16 cellular contexts compared by ENCODE assay signal in genomic region chr9:116002624-116003023, GRCh38.
DNase-seq lines count a peak whose midpoint lies in the region; ATAC-seq, FAIRE-seq and TF ChIP-seq lines count a peak whose summit lies in the region.
"Had no signal": no experiment of that assay in that cellular context is flagged by ENCODE, and none has a peak within 500 bp of the region (broad histone marks: within the 10 kb centered on the region; RNA-seq: fewer than 3 reads in every experiment).

No MANE protein-coding gene starts in this region.

- no peak for TF ChIP-seq RAD21 in IMR-90 (IDR thresholded peaks at IDR 0.05; ENCODE audit: low read length)

- H3K79me1 ChIP-seq in IMR-90 (ENCODE audit: low read depth in 1 of 2, low read length in 2 of 2): no peaks in the 10 kb centered on the region

- H3K27me3 ChIP-seq in IMR-90 (ENCODE audit: control insufficient read depth, insufficient read depth, low read length): no peaks in the 10 kb centered on the region
- H3K27me3 ChIP-seq in mammary epithelial cell (ENCODE audit: insufficient read depth, low read length): no peaks in the 10 kb centered on the region
- no peaks in the 10 kb centered on the region for H3K27me3 ChIP-seq in keratinocyte (ENCODE audit: control insufficient read depth, extremely low read depth, insufficient read depth, low read length)
- H3K27me3 ChIP-seq: brain microvascular endothelial cell had no signal

- 0 out of 2 replicates have a peak overlapping the region, but pooled peaks have one; percentile 31 for H4K91ac ChIP-seq in IMR-90 (ENCODE audit: insufficient read depth, low read depth, low read length)

- H3K23ac ChIP-seq in IMR-90 (ENCODE audit: low read depth, low read length): no peak overlapping the region

- intact Hi-C loops in IMR-90 (cut with micrococcal nuclease): no loop called here
- intact Hi-C loops in mammary epithelial cell (cut with micrococcal nuclease): loop anchor here (5.0 kb wide), 1 partner anchor 120 kb away; no protein-coding TSS in a partner anchor
- intact Hi-C loops in left colon (cut with DNase I, micrococcal nuclease): no loop called here
- intact Hi-C loops in activated T-helper 2 cell treated with anti-CD3 and anti-CD28 coated beads, Interferon-gamma antibody, Interleukin-2, Interleukin-4, amounts not matched to agents 10 μg/mL and 5 μg/mL and 100 μg/mL, durations not matched to agents 14 hours and 24 hours and 36 hours (cut with micrococcal nuclease): no loop called here

- H3K4me1 ChIP-seq in IMR-90 (ENCODE audit: control insufficient read depth, insufficient read depth, low read length) (peaks cover 10% of the 10 kb centered on the region), mammary epithelial cell (ENCODE audit: insufficient read depth, low read length) (peaks cover 18% of the 10 kb centered on the region), keratinocyte (ENCODE audit: control insufficient read depth, extremely low read depth, insufficient read depth, low read length) (peaks cover 6% of the 10 kb centered on the region)
- H3K4me1 ChIP-seq: parathyroid adenoma had no signal

- no peak overlapping the region; the same call in 2 of the 3 replicates for H2BK15ac ChIP-seq in IMR-90 (ENCODE audit: low read depth, low read length)

- peak overlapping the region; percentile 67; the same call in 1 of the 2 replicates for H4K5ac ChIP-seq in IMR-90 (ENCODE audit: low read depth, low read length)

- in situ Hi-C loops in IMR-90 (cut with MboI; ENCODE audit: low sequenced_read_pairs): loop anchor here (10.0 kb wide), 1 partner anchor 58 kb away; no protein-coding TSS in a partner anchor
- in situ Hi-C loops in mammary epithelial cell (cut with MboI; ENCODE audit: low sequenced_read_pairs in 2 of 2): no loop called here

- H3K4me2 ChIP-seq in IMR-90 (ENCODE audit: low read depth, low read length) (no peak overlapping the region), mammary epithelial cell (ENCODE audit: insufficient read depth, low read depth, low read length) (peak overlapping the region; percentile 15), keratinocyte (ENCODE audit: control insufficient read depth, extremely low read depth, insufficient read depth, low read depth, low read length) (no peak overlapping the region)

- no peak overlapping the region for H3K4me3 ChIP-seq in IMR-90 (ENCODE audit: insufficient read depth, low read depth, low read length)
- H3K4me3 ChIP-seq in mammary epithelial cell (replicated peaks in 1 of 3; ENCODE audit: insufficient read depth in 1 of 3, low read depth in 2 of 3, low read length in 3 of 3): no peak overlapping the region
- no peak overlapping the region for H3K4me3 ChIP-seq in keratinocyte (ENCODE audit: control insufficient read depth in 2 of 3, extremely low read depth in 1 of 3, insufficient read depth in 2 of 3, low read depth in 1 of 3, low read length in 3 of 3)

- H3K4me1 Mint-ChIP-seq in activated T-helper 2 cell treated with anti-CD3 and anti-CD28 coated beads, Interferon-gamma antibody, Interleukin-2, Interleukin-4, amounts not matched to agents 10 μg/mL and 5 μg/mL and 100 μg/mL, durations not matched to agents 14 hours and 24 hours and 36 hours (ENCODE audit: low read depth): no peaks in the 10 kb centered on the region
- H3K4me1 Mint-ChIP-seq in chondrocyte (ENCODE audit: low read depth): peaks cover 27% of the 10 kb centered on the region

- no peak overlapping the region for H3K9ac ChIP-seq in IMR-90 (ENCODE audit: low read depth, low read length)
- no peak overlapping the region for H3K9ac ChIP-seq in mammary epithelial cell (ENCODE audit: insufficient read depth, low read length)
- H3K9ac ChIP-seq in keratinocyte (ENCODE audit: control insufficient read depth, extremely low read depth, insufficient read depth, low read length): no peak overlapping the region
- H3K9ac ChIP-seq: parathyroid adenoma had no signal

- TF ChIP-seq CTCF in IMR-90 (conservative IDR thresholded peaks at IDR 0.05; ENCODE audit: low read depth, low read length): no peak
- TF ChIP-seq CTCF in mammary epithelial cell (conservative IDR thresholded peaks at IDR 0.05 in 1 of 2, IDR thresholded peaks at IDR 0.05 in 1 of 2; ENCODE audit: extremely low read depth in 1 of 2, insufficient read depth in 1 of 2, low read depth in 1 of 2, low read length in 2 of 2): no peak
- TF ChIP-seq CTCF in keratinocyte (optimal IDR thresholded peaks at IDR 0.05 in 1 of 3, IDR thresholded peaks at IDR 0.05 in 1 of 3, conservative IDR thresholded peaks at IDR 0.05 in 1 of 3; ENCODE audit: extremely low read depth in 1 of 3, insufficient read depth in 2 of 3, low read length in 3 of 3): no peak
- TF ChIP-seq CTCF in chondrocyte (IDR thresholded peaks at IDR 0.05): no peak

- H3K4ac ChIP-seq in IMR-90 (ENCODE audit: low read depth, low read length): 0 out of 2 replicates have a peak overlapping the region, but pooled peaks have one; percentile 8

- H3K9me3 Mint-ChIP-seq in activated T-helper 2 cell treated with anti-CD3 and anti-CD28 coated beads, Interferon-gamma antibody, Interleukin-2, Interleukin-4, amounts not matched to agents 10 μg/mL and 5 μg/mL and 100 μg/mL, durations not matched to agents 14 hours and 24 hours and 36 hours: no peaks in the 10 kb centered on the region
- H3K9me3 Mint-ChIP-seq in chondrocyte (ENCODE audit: low read depth): peaks cover 7% of the 10 kb centered on the region

- no peak overlapping the region for H2BK5ac ChIP-seq in IMR-90 (ENCODE audit: low read depth, low read length, poor library complexity, severe bottlenecking)

- CTCF ChIA-PET in IMR-90 (lab: Yijun Ruan, JAX): no interaction called here
- CTCF ChIA-PET in mammary epithelial cell (lab: Charles Lee; ENCODE audit: low non-redundant PET): no interaction called here

- H2AK5ac ChIP-seq in IMR-90 (ENCODE audit: low read depth, low read length): peak overlapping the region; percentile 13; the same call in 1 of the 2 replicates

- H4K8ac ChIP-seq in IMR-90 (ENCODE audit: low read depth in 2 of 2, low read length in 2 of 2): peak overlapping the region in 1 of 2 experiments; percentile 4; a peak in 2 of 4 replicates

- no peak for TF ChIP-seq POLR2A in IMR-90 (IDR thresholded peaks at IDR 0.05; ENCODE audit: low read depth, low read length)

- H4K20me1 ChIP-seq in IMR-90 (ENCODE audit: insufficient read depth, low read length) (no peaks in the 10 kb centered on the region), mammary epithelial cell (ENCODE audit: insufficient read depth, low read length) (no peaks in the 10 kb centered on the region), keratinocyte (ENCODE audit: control insufficient read depth, extremely low read depth, insufficient read depth, low read length) (no peaks in the 10 kb centered on the region)

- peak overlapping the region; percentile 30 for H2BK20ac ChIP-seq in IMR-90 (ENCODE audit: low read depth, low read length)

- no peak overlapping the region for H3K4me3 Mint-ChIP-seq in activated T-helper 2 cell treated with anti-CD3 and anti-CD28 coated beads, Interferon-gamma antibody, Interleukin-2, Interleukin-4, amounts not matched to agents 10 μg/mL and 5 μg/mL and 100 μg/mL, durations not matched to agents 14 hours and 24 hours and 36 hours (ENCODE audit: low read depth)
- no peak overlapping the region for H3K4me3 Mint-ChIP-seq in chondrocyte (ENCODE audit: unreplicated experiment)
- H3K4me3 Mint-ChIP-seq: activated CD8-positive, alpha-beta T cell treated with anti-CD3 and anti-CD28 coated beads, Interleukin-2, amount 10 ng/mL, durations not matched to agents 7 days and 5 days had no signal

- no peak overlapping the region for H3K27ac ChIP-seq in IMR-90 (ENCODE audit: insufficient read depth, low read length)
- H3K27ac ChIP-seq in mammary epithelial cell (ENCODE audit: insufficient read depth, low read depth, low read length): no peak overlapping the region
- no peak overlapping the region for H3K27ac ChIP-seq in keratinocyte (ENCODE audit: control insufficient read depth, insufficient read depth, low read length)
- H3K27ac ChIP-seq: brain microvascular endothelial cell, parathyroid adenoma had no signal

- no peak overlapping the region for H2AK9ac ChIP-seq in IMR-90 (replicated peaks; ENCODE audit: low read depth, low read length, poor library complexity)

- BruUV-seq in IMR-90 (replicated peaks; lab: Mats Ljungman, UMichigan) (no TSS peak), mammary epithelial cell (replicated peaks; lab: Mats Ljungman, UMichigan) (no TSS peak)

- POLR2A ChIA-PET in IMR-90 (lab: Charles Lee; ENCODE audit: unreplicated experiment): no interaction called here

- H3K18ac ChIP-seq in IMR-90 (ENCODE audit: low read depth, low read length): peak overlapping the region; percentile 88; the same call in 1 of the 2 replicates

- no CpG with 5 or more reads among the region's 3 CpGs for WGBS in IMR-90 (ENCODE audit: extremely low coverage in 2 of 2, insufficient read length in 1 of 2), 2 experiments
- WGBS in mammary epithelial cell (ENCODE audit: low coverage, missing lambda C conversion rate): 19% methylated on average over 3 of the region's 3 CpGs

- H3K9me3 ChIP-seq in IMR-90 (ENCODE audit: control insufficient read depth, insufficient read depth, low read length): no peaks in the 10 kb centered on the region
- H3K9me3 ChIP-seq in mammary epithelial cell (replicated peaks; ENCODE audit: insufficient read depth, low read length): no peaks in the 10 kb centered on the region
- H3K9me3 ChIP-seq in keratinocyte (ENCODE audit: control insufficient read depth, low read depth, low read length): no peaks in the 10 kb centered on the region

- no peak overlapping the region for H3K56ac ChIP-seq in IMR-90 (ENCODE audit: extremely low read depth, insufficient read depth, low read length)

- peak; percentile 73 for FAIRE-seq in keratinocyte (lab: Jason Lieb, UNC)
- FAIRE-seq: endometrium had no signal

- H3K9me1 ChIP-seq in IMR-90 (ENCODE audit: insufficient read depth, low read length): peaks cover 1% of the 10 kb centered on the region
- no peaks in the 10 kb centered on the region for H3K9me1 ChIP-seq in keratinocyte (ENCODE audit: control insufficient read depth, extremely low read depth, insufficient read depth, low read length)

- no peaks in the 10 kb centered on the region for H3K36me3 Mint-ChIP-seq in activated T-helper 2 cell treated with anti-CD3 and anti-CD28 coated beads, Interferon-gamma antibody, Interleukin-2, Interleukin-4, amounts not matched to agents 10 μg/mL and 5 μg/mL and 100 μg/mL, durations not matched to agents 14 hours and 24 hours and 36 hours (ENCODE audit: low read depth)
- H3K36me3 Mint-ChIP-seq in chondrocyte (ENCODE audit: low read depth): no peaks in the 10 kb centered on the region

- H3K27ac Mint-ChIP-seq in activated T-helper 2 cell treated with anti-CD3 and anti-CD28 coated beads, Interferon-gamma antibody, Interleukin-2, Interleukin-4, amounts not matched to agents 10 μg/mL and 5 μg/mL and 100 μg/mL, durations not matched to agents 14 hours and 24 hours and 36 hours: no peak overlapping the region
- H3K27ac Mint-ChIP-seq in chondrocyte (ENCODE audit: unreplicated experiment): no peak overlapping the region
- H3K27ac Mint-ChIP-seq: activated CD8-positive, alpha-beta T cell treated with anti-CD3 and anti-CD28 coated beads, Interleukin-2, amount 10 ng/mL, durations not matched to agents 7 days and 5 days had no signal

- H3K36me3 ChIP-seq in IMR-90 (ENCODE audit: control insufficient read depth, insufficient read depth, low read length) (no peaks in the 10 kb centered on the region), mammary epithelial cell (ENCODE audit: insufficient read depth, low read length) (no peaks in the 10 kb centered on the region), keratinocyte (ENCODE audit: control insufficient read depth in 2 of 2, extremely low read depth in 1 of 2, insufficient read depth in 2 of 2, low read length in 2 of 2) (no peaks in the 10 kb centered on the region)
- H3K36me3 ChIP-seq: brain microvascular endothelial cell had no signal

- peak overlapping the region; percentile 59; the same call in 1 of the 2 replicates for H2BK120ac ChIP-seq in IMR-90 (ENCODE audit: low read depth, low read length)

- DNase-seq in AG08395 (ENCODE audit: low spot score): peak; percentile 30
- DNase-seq in IMR-90: no peak
- DNase-seq in mammary epithelial cell: peak; percentile 83
- DNase-seq in keratinocyte (ENCODE audit: low read depth, low spot score): no peak
- DNase-seq in left colon: no peak
- no peak for DNase-seq in activated T-helper 2 cell treated with anti-CD3 and anti-CD28 coated beads, Interferon-gamma antibody, Interleukin-2, Interleukin-4, amounts not matched to agents 10 μg/mL and 5 μg/mL and 100 μg/mL, durations not matched to agents 14 hours and 24 hours and 36 hours (ENCODE audit: low spot score)
- DNase-seq in chondrocyte (ENCODE audit: low spot score): no peak
- DNase-seq: activated CD8-positive, alpha-beta T cell treated with anti-CD3 and anti-CD28 coated beads, Interleukin-2, amount 10 ng/mL, durations not matched to agents 7 days and 5 days; activated effector memory CD4-positive, alpha-beta T cell treated with Interleukin-2 at 50 U/mL for 16 hours; brain microvascular endothelial cell; DMS 273 treated with DMSO at 0.1 percent for 48 hours; NCI-H1436 treated with DMSO at 0.1 percent for 48 hours; SIG-M5 had no signal

- H2AFZ ChIP-seq in IMR-90 (replicated peaks; ENCODE audit: low read length, poor library complexity): no peak overlapping the region
- H2AFZ ChIP-seq in mammary epithelial cell (ENCODE audit: low read depth, low read length): no peak overlapping the region
- no peak overlapping the region for H2AFZ ChIP-seq in keratinocyte (ENCODE audit: control insufficient read depth, low read length)
- H2AFZ ChIP-seq: parathyroid adenoma had no signal

- H3K14ac ChIP-seq in IMR-90 (replicated peaks; ENCODE audit: low read depth, low read length): 0 out of 2 replicates have a peak overlapping the region, but pooled peaks have one; percentile 10

- no peak for ATAC-seq in IMR-90 (ENCODE audit: low read depth)
- ATAC-seq in left colon: no peak
- no peak for ATAC-seq in HG02798 (IDR thresholded peaks at IDR 0.05; ENCODE audit: poor library complexity, unreplicated experiment)
- ATAC-seq: activated CD8-positive, alpha-beta T cell treated with anti-CD3 and anti-CD28 coated beads, Interleukin-2, amount 10 ng/mL, durations not matched to agents 7 days and 5 days had no signal

- dilution Hi-C loops in IMR-90 (cut with HindIII; ENCODE audit: low sequenced_read_pairs, unreplicated experiment) (no loop called here), mammary epithelial cell (cut with HindIII; ENCODE audit: low sequenced_read_pairs) (no loop called here), keratinocyte (cut with MboI; ENCODE audit: extremely low pct_ligation_motif_present, low sequenced_read_pairs) (no loop called here)

- no peaks in the 10 kb centered on the region for H3K79me2 ChIP-seq in mammary epithelial cell (ENCODE audit: insufficient read depth, low read length)
- H3K79me2 ChIP-seq in keratinocyte (ENCODE audit: control insufficient read depth, insufficient read depth, low read length): no peaks in the 10 kb centered on the region
- H3K79me2 ChIP-seq: parathyroid adenoma had no signal

- no peaks in the 10 kb centered on the region for H3K27me3 Mint-ChIP-seq in activated T-helper 2 cell treated with anti-CD3 and anti-CD28 coated beads, Interferon-gamma antibody, Interleukin-2, Interleukin-4, amounts not matched to agents 10 μg/mL and 5 μg/mL and 100 μg/mL, durations not matched to agents 14 hours and 24 hours and 36 hours (ENCODE audit: low read depth)
- H3K27me3 Mint-ChIP-seq in chondrocyte (ENCODE audit: low read depth): no peaks in the 10 kb centered on the region

Comparison
In these comparisons a context has a peak if more than half of its experiments do, and no peak if none do; other contexts are left out.
1. DNase-seq: peak in AG08395 (single experiment) and mammary epithelial cell (single experiment); none in IMR-90 (single experiment), keratinocyte (single experiment), left colon (0 of 2), activated T-helper 2 cell treated with anti-CD3 and anti-CD28 coated beads, Interferon-gamma antibody, Interleukin-2, Interleukin-4, amounts not matched to agents 10 μg/mL and 5 μg/mL and 100 μg/mL, durations not matched to agents 14 hours and 24 hours and 36 hours (single experiment) and chondrocyte (single experiment).